Comparison of ENCODE assay signal across 32 cellular contexts in the genomic region with DNA sequence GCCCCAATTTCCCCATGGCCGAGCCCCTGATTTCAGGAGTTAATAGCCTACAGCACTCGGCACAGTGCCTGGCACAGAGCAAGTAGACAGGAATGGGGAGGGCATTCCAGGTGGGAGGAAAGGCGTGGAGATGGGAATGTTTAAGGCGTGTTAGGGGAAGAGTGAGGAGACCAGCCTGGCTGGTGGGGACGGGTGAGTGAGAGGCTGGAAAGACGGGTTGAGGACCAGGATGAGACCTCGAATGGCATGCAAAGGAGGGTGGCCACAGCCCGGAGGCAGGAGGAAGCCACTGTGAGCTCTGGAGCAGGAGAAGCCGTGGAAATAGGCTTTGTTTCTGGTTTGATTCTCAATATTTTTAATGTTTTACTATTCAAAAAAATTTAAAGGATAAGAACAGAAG.
"Had no signal": no experiment of that assay in that cellular context is flagged by ENCODE, and none has a peak within 500 bp of the region (broad histone marks: within the 10 kb centered on the region; RNA-seq: fewer than 3 reads in every experiment).

No MANE protein-coding gene starts in this region.

- H3K36me3 Mint-ChIP-seq: activated naive CD8-positive, alpha-beta T cell treated with anti-CD3 and anti-CD28 coated beads for 36 hours; natural killer cell treated with Interleukin-12 subunit alpha and Interleukin-12 subunit beta and Interleukin-15 and Interleukin-18, amount 100 ng/mL, for 72 hours had no signal

- H3K4me3 Mint-ChIP-seq: activated naive CD4-positive, alpha-beta T cell treated with anti-CD3 and anti-CD28 coated beads for 36 hours; activated naive CD8-positive, alpha-beta T cell treated with anti-CD3 and anti-CD28 coated beads for 36 hours; activated T-helper 1 cell treated with anti-CD3 and anti-CD28 coated beads, Interleukin-12 subunit alpha, Interleukin-12 subunit beta, Interleukin-2, Interleukin-4 antibody, amounts not matched to agents 30 ng/mL and 10 ng/mL and 1 ng/mL, durations not matched to agents 14 hours and 24 hours and 36 hours; natural killer cell treated with Interleukin-12 subunit alpha and Interleukin-12 subunit beta and Interleukin-15 and Interleukin-18, amount 100 ng/mL, for 72 hours had no signal

- H3K36me3 ChIP-seq: adrenal gland, cardiac muscle cell, heart left ventricle, left ventricle myocardium inferior, neutrophil, ovary, transverse colon, WERI-Rb-1 had no signal

- H3K27ac Mint-ChIP-seq: activated naive CD4-positive, alpha-beta T cell treated with anti-CD3 and anti-CD28 coated beads for 36 hours; activated naive CD8-positive, alpha-beta T cell treated with anti-CD3 and anti-CD28 coated beads for 36 hours; activated T-helper 1 cell treated with anti-CD3 and anti-CD28 coated beads, Interleukin-12 subunit alpha, Interleukin-12 subunit beta, Interleukin-2, Interleukin-4 antibody, amounts not matched to agents 30 ng/mL and 10 ng/mL and 1 ng/mL, durations not matched to agents 14 hours and 24 hours and 36 hours; progenitor cell of endocrine pancreas had no signal

- H3K27me3 ChIP-seq: adrenal gland, body of pancreas, cardiac muscle cell, neutrophil, ovary, testis, transverse colon had no signal

- ATAC-seq: activated CD4-positive, CD25-positive, alpha-beta regulatory T cell treated with anti-CD3 and anti-CD28 coated beads, Interleukin-2, amount 50 U/mL, for 24 hours; body of pancreas; esophagus mucosa; heart left ventricle; mucosa of descending colon; natural killer cell treated with Interleukin-12 subunit alpha and Interleukin-12 subunit beta and Interleukin-15 and Interleukin-18, amount 100 ng/mL, for 72 hours; sciatic nerve had no signal

- DNase-seq: activated CD4-positive, alpha-beta T cell treated with anti-CD3 and anti-CD28 coated beads for 48 hours; activated CD4-positive, alpha-beta T cell treated with anti-CD3 and anti-CD28 coated beads, Interleukin-2, amount 50 U/mL, for 48 hours; activated CD8-positive, alpha-beta memory T cell treated with anti-CD3 and anti-CD28 coated beads for 24 hours; activated effector memory CD4-positive, alpha-beta T cell treated with anti-CD3 and anti-CD28 coated beads, Interleukin-2, amount 50 U/mL, for 16 hours; activated naive CD4-positive, alpha-beta T cell treated with anti-CD3 and anti-CD28 coated beads for 36 hours; activated naive CD8-positive, alpha-beta T cell treated with anti-CD3 and anti-CD28 coated beads for 36 hours; adrenal gland; aorta; body of pancreas; foreskin fibroblast; heart left ventricle; left ventricle myocardium inferior; mucosa of descending colon; ovary; stimulated activated CD4-positive, alpha-beta T cell treated with anti-CD3 and anti-CD28 coated beads, Interleukin-2, amount 100 ng/mL, for 24 hours; stimulated activated naive CD4-positive, alpha-beta T cell treated with Interleukin-2 at 50 U/mL for 16 hours; T-helper 9 cell; testis; transverse colon; WERI-Rb-1 had no signal

- H3K27ac ChIP-seq: adrenal gland, body of pancreas, cardiac muscle cell, coronary artery, heart left ventricle, left ventricle myocardium inferior, neutrophil, ovary, testis, transverse colon, WERI-Rb-1 had no signal

- H3K4me2 ChIP-seq: smooth muscle cell had no signal

- H3K4me1 ChIP-seq: adrenal gland, left ventricle myocardium inferior, testis had no signal

- FAIRE-seq: urothelium cell line had no signal

- H3K4me3 ChIP-seq: adrenal gland, body of pancreas, cardiac muscle cell, coronary artery, heart left ventricle, left ventricle myocardium inferior, lung, mucosa of descending colon, ovary, smooth muscle cell, testis, transverse colon had no signal

- H3K27me3 Mint-ChIP-seq: activated naive CD8-positive, alpha-beta T cell treated with anti-CD3 and anti-CD28 coated beads for 36 hours had no signal

- H3K9me3 ChIP-seq: adrenal gland, body of pancreas, heart left ventricle, left ventricle myocardium inferior, mucosa of descending colon, neutrophil, ovary, testis, transverse colon had no signal
